Comparison of ENCODE assay signal across 23 cellular contexts in the genomic region with DNA sequence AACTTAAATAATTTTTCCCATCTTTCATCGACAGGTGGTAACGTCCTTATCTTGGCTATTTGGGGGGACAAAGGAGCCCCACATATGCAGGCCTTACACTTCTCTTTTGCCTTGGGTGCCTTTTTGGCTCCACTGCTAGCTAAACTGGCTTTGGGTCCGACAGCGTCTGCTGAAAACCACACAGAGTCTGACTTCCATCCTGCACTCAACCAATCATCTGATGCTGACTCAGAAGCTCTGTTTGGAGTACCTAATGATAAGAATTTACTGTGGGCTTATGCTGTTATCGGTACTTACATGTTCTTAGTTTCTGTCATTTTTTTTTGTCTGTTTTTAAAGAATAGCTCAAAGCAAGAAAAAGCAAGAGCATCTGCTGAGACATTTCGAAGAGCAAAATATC.
DNase-seq lines count a peak whose midpoint lies in the region; ATAC-seq, FAIRE-seq and TF ChIP-seq lines count a peak whose summit lies in the region.
"Had no signal": no experiment of that assay in that cellular context is flagged by ENCODE, and none has a peak within 500 bp of the region (broad histone marks: within the 10 kb centered on the region; RNA-seq: fewer than 3 reads in every experiment).

No MANE protein-coding gene starts in this region.

- peaks cover 9 to 24% of the 10 kb centered on the region in 2 experiments; a peak in 4 of 5 replicates for H3K4me1 ChIP-seq in K562 (replicated peaks in 1 of 2; ENCODE audit: control insufficient read depth in 2 of 2, insufficient read depth in 2 of 2, low read length in 2 of 2)
- H3K4me1 ChIP-seq: Peyer's patch had no signal

- peaks cover 57% of the 10 kb centered on the region for H3K79me2 ChIP-seq in K562 (ENCODE audit: control insufficient read depth, insufficient read depth, low read length)

- no peak overlapping the region for H3K4me3 Mint-ChIP-seq in immature natural killer cell
- H3K4me3 Mint-ChIP-seq: CD4-positive, CD25-positive, alpha-beta regulatory T cell had no signal

- peaks cover 0 to 1% (median 0%) of the 10 kb centered on the region in 3 donors for H3K27me3 Mint-ChIP-seq in immature natural killer cell (ENCODE audit: low read depth in 3 of 3)
- H3K27me3 Mint-ChIP-seq: CD4-positive, CD25-positive, alpha-beta regulatory T cell had no signal

- H3K9me3 ChIP-seq in K562 (replicated peaks; ENCODE audit: control insufficient read depth, insufficient read depth, low read depth, low read length): no peaks in the 10 kb centered on the region
- H3K9me3 ChIP-seq: MG63, Peyer's patch had no signal

- H2AFZ ChIP-seq in K562 (ENCODE audit: low read depth, low read length): no peak overlapping the region

- ATAC-seq in K562: peak; percentile 90

- TF ChIP-seq POLR2A in K562 (conservative IDR thresholded peaks at IDR 0.05): no peak

- H3K27ac ChIP-seq in K562 (ENCODE audit: extremely low read depth, low read depth, low read length): peak overlapping the region; percentile 47; the same call in 2 of the 3 replicates
- H3K27ac ChIP-seq: Peyer's patch had no signal

- no peaks in the 10 kb centered on the region for H4K20me1 ChIP-seq in K562 (replicated peaks; ENCODE audit: control insufficient read depth, insufficient read depth, low read length)

- no peaks in the 10 kb centered on the region for H3K9me3 Mint-ChIP-seq in immature natural killer cell
- H3K9me3 Mint-ChIP-seq: CD4-positive, CD25-positive, alpha-beta regulatory T cell had no signal

- in situ Hi-C loops in K562 (cut with MboI): loop anchor here (25.0 kb wide), 1 partner anchor 371 kb away; no protein-coding TSS in a partner anchor

- peak; percentile 91 for FAIRE-seq in K562 (lab: Jason Lieb, UNC)
- FAIRE-seq: A204.1, G401.6, GM12892 had no signal

- no peak for TF ChIP-seq RAD21 in K562 (CRISPR knock-in tag; conservative IDR thresholded peaks at IDR 0.05 in 1 of 2, IDR thresholded peaks at IDR 0.05 in 1 of 2)

- no peaks in the 10 kb centered on the region for H3K27me3 ChIP-seq in K562 (ENCODE audit: control insufficient read depth in 2 of 2, insufficient read depth in 2 of 2, low read length in 2 of 2)
- H3K27me3 ChIP-seq: MG63, Peyer's patch had no signal

- CTCF ChIA-PET in K562 (lab: Yijun Ruan, JAX; ENCODE audit: low intra/inter-chr PET ratio): no interaction called here

- peak overlapping the region in 1 of 2 experiments; percentile 13; a peak in 1 of 4 replicates for H3K9ac ChIP-seq in K562 (ENCODE audit: insufficient read depth in 1 of 2, low read depth in 2 of 2, low read length in 2 of 2)

- H3K4me2 ChIP-seq in K562 (ENCODE audit: insufficient read depth, low read length): peak overlapping the region; percentile 53

- no peaks in the 10 kb centered on the region for H3K9me1 ChIP-seq in K562 (ENCODE audit: control insufficient read depth, insufficient read depth, low read length)

- TF ChIP-seq CTCF in K562 (IDR thresholded peaks at IDR 0.05 in 2 of 3, conservative IDR thresholded peaks at IDR 0.05 in 1 of 3; ENCODE audit: insufficient read depth in 2 of 3, low read depth in 1 of 3, low read length in 3 of 3): no peak

- intact Hi-C loops in K562 (cut with micrococcal nuclease): no loop called here

- peaks cover 14 to 30% of the 10 kb centered on the region in 2 donors for H3K4me1 Mint-ChIP-seq in immature natural killer cell

- TF ChIP-seq EP300 in K562 (IDR thresholded peaks at IDR 0.05; ENCODE audit: low read length): peak; percentile 58; the same call in 1 of the 2 replicates

- WGBS in K562 (ENCODE audit: insufficient coverage, low coverage, missing lambda C conversion rate): 4% methylated on average over 6 of the region's 6 CpGs

- peaks cover 4 to 41% (median 28%) of the 10 kb centered on the region in 3 donors for H3K36me3 Mint-ChIP-seq in immature natural killer cell

- DNase-seq in A172 (ENCODE audit: low spot score) (peak; percentile 40), OCI-M1 (lab: John Stamatoyannopoulos, UW) (peak; percentile 93), K562 (ENCODE audit: extremely low read depth in 1 of 4, low spot score in 3 of 4) (peak; percentile 64 to 89 (median 76)), iris pigment epithelial cell (ENCODE audit: low read depth) (peak; percentile 62), SKM-1 (lab: John Stamatoyannopoulos, UW; ENCODE audit: unreplicated experiment) (no peak), hepatic stellate cell (ENCODE audit: low spot score) (no peak), immature natural killer cell (no peak), NCI-H1105 (lab: John Stamatoyannopoulos, UW) (no peak)
- DNase-seq: Calu3; CD4-positive, CD25-positive, alpha-beta regulatory T cell; DMS79; GOT3; MG63; NCI-H1105 treated with DMSO at 0.1 percent for 48 hours; NCI-H187 treated with DMSO at 0.1 percent for 48 hours; NCI-H2171; NCI-H510A; NCI-H82; Peyer's patch; SHP77 treated with DMSO at 0.1 percent for 48 hours had no signal

- H3K36me3 ChIP-seq in K562 (ENCODE audit: control insufficient read depth, insufficient read depth, low read length): peaks cover 55% of the 10 kb centered on the region

- H3K4me3 ChIP-seq in K562: no peak overlapping the region
- H3K4me3 ChIP-seq: MG63, Peyer's patch had no signal

- H3K27ac Mint-ChIP-seq in immature natural killer cell: peak overlapping the region in 1 of 6 donors; percentile 67

- BruUV-seq in K562 (replicated peaks; lab: Mats Ljungman, UMichigan): no TSS peak

- POLR2A ChIA-PET in K562 (lab: Yijun Ruan, JAX): interaction anchor here (1.1 to 2.6 kb wide), 2 partner anchors 10 to 27 kb away, joined by 3 to 7 read pairs; no protein-coding TSS in a partner anchor

TF ChIP-seq in K562, 482 proteins besides CTCF, POLR2A, EP300 and RAD21 (continues in another document):
- peak; percentile 50; the same call in 1 of the 2 replicates for TF ChIP-seq SOX6 (IDR thresholded peaks at IDR 0.05)
- TF ChIP-seq CBFA2T3 (IDR thresholded peaks at IDR 0.05): peak; percentile 80
- TF ChIP-seq NFYB (IDR thresholded peaks at IDR 0.05; ENCODE audit: extremely low read depth, insufficient read length): peak; percentile 54
- TF ChIP-seq, protein P1, sequence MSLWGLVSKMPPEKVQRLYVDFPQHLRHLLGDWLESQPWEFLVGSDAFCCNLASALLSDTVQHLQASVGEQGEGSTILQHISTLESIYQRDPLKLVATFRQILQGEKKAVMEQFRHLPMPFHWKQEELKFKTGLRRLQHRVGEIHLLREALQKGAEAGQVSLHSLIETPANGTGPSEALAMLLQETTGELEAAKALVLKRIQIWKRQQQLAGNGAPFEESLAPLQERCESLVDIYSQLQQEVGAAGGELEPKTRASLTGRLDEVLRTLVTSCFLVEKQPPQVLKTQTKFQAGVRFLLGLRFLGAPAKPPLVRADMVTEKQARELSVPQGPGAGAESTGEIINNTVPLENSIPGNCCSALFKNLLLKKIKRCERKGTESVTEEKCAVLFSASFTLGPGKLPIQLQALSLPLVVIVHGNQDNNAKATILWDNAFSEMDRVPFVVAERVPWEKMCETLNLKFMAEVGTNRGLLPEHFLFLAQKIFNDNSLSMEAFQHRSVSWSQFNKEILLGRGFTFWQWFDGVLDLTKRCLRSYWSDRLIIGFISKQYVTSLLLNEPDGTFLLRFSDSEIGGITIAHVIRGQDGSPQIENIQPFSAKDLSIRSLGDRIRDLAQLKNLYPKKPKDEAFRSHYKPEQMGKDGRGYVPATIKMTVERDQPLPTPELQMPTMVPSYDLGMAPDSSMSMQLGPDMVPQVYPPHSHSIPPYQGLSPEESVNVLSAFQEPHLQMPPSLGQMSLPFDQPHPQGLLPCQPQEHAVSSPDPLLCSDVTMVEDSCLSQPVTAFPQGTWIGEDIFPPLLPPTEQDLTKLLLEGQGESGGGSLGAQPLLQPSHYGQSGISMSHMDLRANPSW (CRISPR knock-in tag; IDR thresholded peaks at IDR 0.05): no peak
- TF ChIP-seq ZC3H8 (IDR thresholded peaks at IDR 0.05): no peak
- TF ChIP-seq, protein P2, sequence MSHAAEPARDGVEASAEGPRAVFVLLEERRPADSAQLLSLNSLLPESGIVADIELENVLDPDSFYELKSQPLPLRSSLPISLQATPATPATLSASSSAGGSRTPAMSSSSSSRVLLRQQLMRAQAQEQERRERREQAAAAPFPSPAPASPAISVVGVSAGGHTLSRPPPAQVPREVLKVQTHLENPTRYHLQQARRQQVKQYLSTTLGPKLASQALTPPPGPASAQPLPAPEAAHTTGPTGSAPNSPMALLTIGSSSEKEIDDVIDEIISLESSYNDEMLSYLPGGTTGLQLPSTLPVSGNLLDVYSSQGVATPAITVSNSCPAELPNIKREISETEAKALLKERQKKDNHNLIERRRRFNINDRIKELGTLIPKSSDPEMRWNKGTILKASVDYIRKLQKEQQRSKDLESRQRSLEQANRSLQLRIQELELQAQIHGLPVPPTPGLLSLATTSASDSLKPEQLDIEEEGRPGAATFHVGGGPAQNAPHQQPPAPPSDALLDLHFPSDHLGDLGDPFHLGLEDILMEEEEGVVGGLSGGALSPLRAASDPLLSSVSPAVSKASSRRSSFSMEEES (CRISPR knock-in tag; IDR thresholded peaks at IDR 0.05): no peak
- TF ChIP-seq ESRRA (IDR thresholded peaks at IDR 0.05; ENCODE audit: borderline replicate concordance, low read depth): no peak
- TF ChIP-seq KAT2B (IDR thresholded peaks at IDR 0.05; ENCODE audit: low read depth, low read length): no peak
- TF ChIP-seq ZNF316 (IDR thresholded peaks at IDR 0.05): peak; percentile 50; the same call in 1 of the 2 replicates
- no peak for TF ChIP-seq MEF2A (IDR thresholded peaks at IDR 0.05; ENCODE audit: control insufficient read depth, low read depth, low read length)
- TF ChIP-seq MCM7 (IDR thresholded peaks at IDR 0.05): no peak
- TF ChIP-seq, protein P3, sequence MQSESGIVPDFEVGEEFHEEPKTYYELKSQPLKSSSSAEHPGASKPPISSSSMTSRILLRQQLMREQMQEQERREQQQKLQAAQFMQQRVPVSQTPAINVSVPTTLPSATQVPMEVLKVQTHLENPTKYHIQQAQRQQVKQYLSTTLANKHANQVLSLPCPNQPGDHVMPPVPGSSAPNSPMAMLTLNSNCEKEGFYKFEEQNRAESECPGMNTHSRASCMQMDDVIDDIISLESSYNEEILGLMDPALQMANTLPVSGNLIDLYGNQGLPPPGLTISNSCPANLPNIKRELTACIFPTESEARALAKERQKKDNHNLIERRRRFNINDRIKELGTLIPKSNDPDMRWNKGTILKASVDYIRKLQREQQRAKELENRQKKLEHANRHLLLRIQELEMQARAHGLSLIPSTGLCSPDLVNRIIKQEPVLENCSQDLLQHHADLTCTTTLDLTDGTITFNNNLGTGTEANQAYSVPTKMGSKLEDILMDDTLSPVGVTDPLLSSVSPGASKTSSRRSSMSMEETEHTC (IDR thresholded peaks at IDR 0.05): no peak

Comparison
In these comparisons a context has a peak if more than half of its experiments do, and no peak if none do; other contexts are left out.
1. DNase-seq: peak in A172 (single experiment), OCI-M1 (single experiment), K562 (4 of 4) and iris pigment epithelial cell (single experiment); none in SKM-1 (single experiment), hepatic stellate cell (single experiment), immature natural killer cell (0 of 3) and NCI-H1105 (single experiment).